In the genomic region with DNA sequence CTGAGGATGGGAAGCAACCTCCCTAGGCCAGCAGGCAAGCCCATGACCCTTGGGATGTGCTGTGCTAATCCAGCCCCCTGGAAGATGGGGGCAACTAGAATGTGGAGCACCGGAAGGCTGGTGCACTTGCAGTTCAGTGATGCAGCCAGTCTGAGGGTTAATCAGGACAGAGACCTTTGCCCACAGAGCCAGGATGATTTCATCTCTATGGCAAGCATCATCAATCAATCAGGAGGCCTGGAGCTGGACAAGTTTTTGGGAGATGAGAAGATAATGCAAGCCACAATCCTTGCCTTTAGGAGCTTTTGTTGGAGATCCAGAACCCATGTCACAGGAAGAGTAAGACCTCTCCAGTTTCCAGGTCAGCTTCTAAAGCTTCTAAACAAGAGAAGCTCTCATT, we compare ENCODE assay signal across 38 cellular contexts.
"Had no signal": no experiment of that assay in that cellular context is flagged by ENCODE, and none has a peak within 500 bp of the region (broad histone marks: within the 10 kb centered on the region; RNA-seq: fewer than 3 reads in every experiment).

No MANE protein-coding gene starts in this region.

- H3K9me3 Mint-ChIP-seq: activated B cell treated with CpG ODN at 0.5 μM for 24 hours; activated CD4-positive, alpha-beta memory T cell treated with anti-CD3 and anti-CD28 coated beads, Interleukin-2, amount 10 ng/mL, durations not matched to agents 7 days and 5 days; activated CD4-positive, alpha-beta T cell treated with anti-CD3 and anti-CD28 coated beads, Interleukin-2, amount 10 ng/mL, durations not matched to agents 24 days and 14 days; activated naive CD4-positive, alpha-beta T cell treated with anti-CD3 and anti-CD28 coated beads, Interleukin-2, amount 50 U/mL, for 72 hours; activated naive CD8-positive, alpha-beta T cell treated with anti-CD3 and anti-CD28 coated beads for 36 hours; activated T-cell treated with anti-CD3 and anti-CD28 coated beads, Interleukin-2, amount 50 U/mL, for 24 hours; activated T-helper 2 cell treated with anti-CD3 and anti-CD28 coated beads, Interferon-gamma antibody, Interleukin-2, Interleukin-4, amounts not matched to agents 10 μg/mL and 5 μg/mL and 100 μg/mL, durations not matched to agents 14 hours and 24 hours and 36 hours; central memory CD8-positive, alpha-beta T cell; T-helper 1 cell treated with Interleukin-12 subunit alpha and Interleukin-12 subunit beta and Interleukin-4 antibody, amounts not matched to agents 30 μg/mL and 1 μg/mL, for 36 hours; T-helper 2 cell treated with Interferon-gamma antibody and Interleukin-4, amounts not matched to agents 5 μg/mL and 100 μg/mL, for 36 hours had no signal

- H3K36me3 ChIP-seq: adrenal gland, brain microvascular endothelial cell, breast epithelium, cardiac muscle cell had no signal

- H3K4me3 Mint-ChIP-seq: activated B cell treated with CpG ODN at 0.5 μM for 24 hours; activated CD4-positive, alpha-beta memory T cell treated with anti-CD3 and anti-CD28 coated beads, Interleukin-2, amount 10 ng/mL, durations not matched to agents 7 days and 5 days; activated CD4-positive, alpha-beta T cell treated with anti-CD3 and anti-CD28 coated beads, Interleukin-2, amount 10 ng/mL, durations not matched to agents 24 days and 14 days; activated CD8-positive, alpha-beta memory T cell treated with anti-CD3 and anti-CD28 coated beads, Interleukin-2, amount 10 ng/mL, durations not matched to agents 7 days and 5 days; activated CD8-positive, alpha-beta T cell treated with anti-CD3 and anti-CD28 coated beads, Interleukin-2, amount 10 ng/mL, durations not matched to agents 7 days and 5 days; activated naive CD8-positive, alpha-beta T cell treated with anti-CD3 and anti-CD28 coated beads for 36 hours; activated T-cell treated with anti-CD3 and anti-CD28 coated beads, Interleukin-2, amount 50 U/mL, for 24 hours; central memory CD8-positive, alpha-beta T cell; T-helper 1 cell treated with Interleukin-12 subunit alpha and Interleukin-12 subunit beta and Interleukin-4 antibody, amounts not matched to agents 30 μg/mL and 1 μg/mL, for 36 hours; T-helper 2 cell treated with Interferon-gamma antibody and Interleukin-4, amounts not matched to agents 5 μg/mL and 100 μg/mL, for 36 hours had no signal

- H3K36me3 Mint-ChIP-seq: activated CD8-positive, alpha-beta memory T cell treated with anti-CD3 and anti-CD28 coated beads, Interleukin-2, amount 10 ng/mL, durations not matched to agents 7 days and 5 days; activated naive CD4-positive, alpha-beta T cell treated with anti-CD3 and anti-CD28 coated beads, Interleukin-2, amount 50 U/mL, for 72 hours; activated naive CD8-positive, alpha-beta T cell treated with anti-CD3 and anti-CD28 coated beads for 36 hours had no signal

- H3K27me3 Mint-ChIP-seq: activated B cell treated with CpG ODN at 0.5 μM for 24 hours; activated CD4-positive, alpha-beta memory T cell treated with anti-CD3 and anti-CD28 coated beads, Interleukin-2, amount 10 ng/mL, durations not matched to agents 7 days and 5 days; activated CD4-positive, alpha-beta T cell treated with anti-CD3 and anti-CD28 coated beads, Interleukin-2, amount 10 ng/mL, durations not matched to agents 24 days and 14 days; activated CD8-positive, alpha-beta memory T cell treated with anti-CD3 and anti-CD28 coated beads, Interleukin-2, amount 10 ng/mL, durations not matched to agents 7 days and 5 days; activated naive CD8-positive, alpha-beta T cell treated with anti-CD3 and anti-CD28 coated beads for 36 hours; activated T-cell treated with anti-CD3 and anti-CD28 coated beads, Interleukin-2, amount 50 U/mL, for 24 hours; central memory CD8-positive, alpha-beta T cell had no signal

- FAIRE-seq: astrocyte, TTC549 had no signal

- H3K9me3 ChIP-seq: adrenal gland, body of pancreas, breast epithelium had no signal

- H3K27ac ChIP-seq: adrenal gland, body of pancreas, brain microvascular endothelial cell, breast epithelium, cardiac muscle cell, VCaP had no signal

- DNase-seq: activated B cell treated with CpG ODN at 0.5 μM for 24 hours; activated CD4-positive, alpha-beta memory T cell treated with anti-CD3 and anti-CD28 coated beads, Interleukin-2, amount 10 ng/mL, durations not matched to agents 7 days and 5 days; activated CD4-positive, alpha-beta T cell treated with anti-CD3 and anti-CD28 coated beads for 4 hours; activated CD4-positive, alpha-beta T cell treated with anti-CD3 and anti-CD28 coated beads, Interleukin-2, amount 10 ng/mL, durations not matched to agents 24 days and 14 days; activated CD4-positive, alpha-beta T cell treated with anti-CD3 and anti-CD28 coated beads, Interleukin-2, amount 50 U/mL, for 1 hour; activated CD4-positive, alpha-beta T cell treated with anti-CD3 and anti-CD28 coated beads, Interleukin-2, amount 50 U/mL, for 48 hours; activated CD4-positive, CD25-positive, alpha-beta regulatory T cell treated with anti-CD3 and anti-CD28 coated beads, Interleukin-2, amount 50 U/mL, for 72 hours; activated CD8-positive, alpha-beta memory T cell treated with anti-CD3 and anti-CD28 coated beads for 24 hours; activated CD8-positive, alpha-beta memory T cell treated with anti-CD3 and anti-CD28 coated beads, Interleukin-2, amount 10 ng/mL, durations not matched to agents 7 days and 5 days; activated CD8-positive, alpha-beta memory T cell treated with anti-CD3 and anti-CD28 coated beads, Interleukin-2, amount 50 U/mL, for 48 hours; activated CD8-positive, alpha-beta T cell treated with anti-CD3 and anti-CD28 coated beads, Interleukin-2, amount 10 ng/mL, durations not matched to agents 7 days and 5 days; activated effector memory CD4-positive, alpha-beta T cell treated with Interleukin-2 at 50 U/mL for 16 hours; activated gamma-delta T cell; activated naive CD4-positive, alpha-beta T cell treated with anti-CD3 and anti-CD28 coated beads, Interleukin-2, amount 50 U/mL, for 16 hours; activated naive CD4-positive, alpha-beta T cell treated with Interleukin-2 at 50 U/mL for 16 hours; activated naive CD8-positive, alpha-beta T cell treated with anti-CD3 and anti-CD28 coated beads for 36 hours; activated T-cell treated with anti-CD3 and anti-CD28 coated beads, Interleukin-2, amount 50 U/mL, for 24 hours; activated T-cell treated with anti-CD3 and anti-CD28 coated beads, Interleukin-2, amount 50 U/mL, for 48 hours; adrenal gland; amniotic stem cell; aorta; body of pancreas; brain microvascular endothelial cell; caudate nucleus; cerebellar nuclear complex; T-helper 1 cell; T-helper 2 cell; T-helper 9 cell had no signal

- H3K4me3 ChIP-seq: adrenal gland, body of pancreas, breast epithelium, cardiac muscle cell had no signal

- H3K27ac Mint-ChIP-seq: activated B cell treated with CpG ODN at 0.5 μM for 24 hours; activated CD4-positive, alpha-beta memory T cell treated with anti-CD3 and anti-CD28 coated beads, Interleukin-2, amount 10 ng/mL, durations not matched to agents 7 days and 5 days; activated CD4-positive, alpha-beta T cell treated with anti-CD3 and anti-CD28 coated beads, Interleukin-2, amount 10 ng/mL, durations not matched to agents 24 days and 14 days; activated CD8-positive, alpha-beta memory T cell treated with anti-CD3 and anti-CD28 coated beads, Interleukin-2, amount 10 ng/mL, durations not matched to agents 7 days and 5 days; activated CD8-positive, alpha-beta T cell treated with anti-CD3 and anti-CD28 coated beads, Interleukin-2, amount 10 ng/mL, durations not matched to agents 7 days and 5 days; activated naive CD4-positive, alpha-beta T cell treated with anti-CD3 and anti-CD28 coated beads, Interleukin-2, amount 50 U/mL, for 72 hours; activated naive CD8-positive, alpha-beta T cell treated with anti-CD3 and anti-CD28 coated beads for 36 hours; activated T-cell treated with anti-CD3 and anti-CD28 coated beads, Interleukin-2, amount 50 U/mL, for 24 hours; activated T-helper 2 cell treated with anti-CD3 and anti-CD28 coated beads, Interferon-gamma antibody, Interleukin-2, Interleukin-4, amounts not matched to agents 10 μg/mL and 5 μg/mL and 100 μg/mL, durations not matched to agents 14 hours and 24 hours and 36 hours; T-helper 1 cell treated with Interleukin-12 subunit alpha and Interleukin-12 subunit beta and Interleukin-4 antibody, amounts not matched to agents 30 μg/mL and 1 μg/mL, for 36 hours; T-helper 2 cell treated with Interferon-gamma antibody and Interleukin-4, amounts not matched to agents 5 μg/mL and 100 μg/mL, for 36 hours had no signal

- ATAC-seq: activated CD8-positive, alpha-beta memory T cell treated with anti-CD3 and anti-CD28 coated beads, Interleukin-2, amount 10 ng/mL, durations not matched to agents 7 days and 5 days; activated CD8-positive, alpha-beta T cell treated with anti-CD3 and anti-CD28 coated beads, Interleukin-2, amount 10 ng/mL, durations not matched to agents 7 days and 5 days; activated naive CD4-positive, alpha-beta T cell treated with anti-CD3 and anti-CD28 coated beads, Interleukin-2, amount 50 U/mL, for 72 hours; body of pancreas had no signal

- H3K27me3 ChIP-seq: body of pancreas, brain microvascular endothelial cell, breast epithelium, cardiac muscle cell had no signal

- H3K4me1 ChIP-seq: adrenal gland, body of pancreas, breast epithelium had no signal
